ENCODE assay signal across 3 cellular contexts in the genomic region with DNA sequence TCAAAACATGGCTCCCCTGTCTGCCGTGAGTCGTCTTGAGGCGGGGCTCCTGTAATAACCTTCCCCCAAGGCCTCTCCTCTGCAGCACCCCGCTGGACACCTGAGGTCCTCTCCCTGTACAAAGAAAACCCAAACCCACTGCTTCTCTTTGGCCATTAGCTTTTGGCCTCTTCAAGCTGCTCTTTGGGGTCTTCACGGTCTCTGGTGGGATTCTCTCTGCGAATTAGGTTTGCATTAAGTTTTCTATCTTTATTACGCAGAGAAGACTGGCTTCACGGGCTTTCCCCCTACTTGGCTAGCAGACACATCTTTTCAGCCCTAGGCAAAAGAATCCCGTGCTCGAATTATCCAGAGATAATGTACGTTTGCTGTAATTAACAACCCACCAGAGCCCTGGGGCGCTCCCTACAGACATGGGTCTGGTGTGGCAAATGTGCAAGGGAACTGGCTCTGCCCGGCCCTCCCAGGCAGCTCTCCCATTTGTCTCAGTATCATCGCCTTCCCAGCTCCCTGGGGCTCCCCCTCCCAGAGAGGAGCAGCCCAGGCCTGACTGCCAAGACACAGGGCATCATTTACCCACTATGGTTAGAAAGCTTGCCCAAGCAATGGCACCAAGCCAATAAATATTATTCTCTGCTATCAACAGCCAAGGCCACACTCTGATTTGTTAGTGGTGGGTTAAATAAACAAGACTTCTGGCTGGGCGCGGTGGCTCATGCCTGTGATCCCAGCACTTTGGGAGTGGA.
TF ChIP-seq lines count a peak whose summit lies in the region.

No MANE protein-coding gene starts in this region.

TF ChIP-seq in Ishikawa, 13 proteins besides CTCF, POLR2A, EP300 and RAD21:
- no peak for TF ChIP-seq ZBTB7A (IDR thresholded peaks at IDR 0.05; ENCODE audit: low read depth)
- 0 out of 2 replicates have a peak, but pooled peaks have one; percentile 62 for TF ChIP-seq YY1 (IDR thresholded peaks at IDR 0.05; ENCODE audit: low read depth)
TF ChIP-seq in Ishikawa: peak in this region for 1.

TF ChIP-seq in K562, 482 proteins besides CTCF, POLR2A, EP300 and RAD21 (continues in another document):
- TF ChIP-seq, protein P1, sequence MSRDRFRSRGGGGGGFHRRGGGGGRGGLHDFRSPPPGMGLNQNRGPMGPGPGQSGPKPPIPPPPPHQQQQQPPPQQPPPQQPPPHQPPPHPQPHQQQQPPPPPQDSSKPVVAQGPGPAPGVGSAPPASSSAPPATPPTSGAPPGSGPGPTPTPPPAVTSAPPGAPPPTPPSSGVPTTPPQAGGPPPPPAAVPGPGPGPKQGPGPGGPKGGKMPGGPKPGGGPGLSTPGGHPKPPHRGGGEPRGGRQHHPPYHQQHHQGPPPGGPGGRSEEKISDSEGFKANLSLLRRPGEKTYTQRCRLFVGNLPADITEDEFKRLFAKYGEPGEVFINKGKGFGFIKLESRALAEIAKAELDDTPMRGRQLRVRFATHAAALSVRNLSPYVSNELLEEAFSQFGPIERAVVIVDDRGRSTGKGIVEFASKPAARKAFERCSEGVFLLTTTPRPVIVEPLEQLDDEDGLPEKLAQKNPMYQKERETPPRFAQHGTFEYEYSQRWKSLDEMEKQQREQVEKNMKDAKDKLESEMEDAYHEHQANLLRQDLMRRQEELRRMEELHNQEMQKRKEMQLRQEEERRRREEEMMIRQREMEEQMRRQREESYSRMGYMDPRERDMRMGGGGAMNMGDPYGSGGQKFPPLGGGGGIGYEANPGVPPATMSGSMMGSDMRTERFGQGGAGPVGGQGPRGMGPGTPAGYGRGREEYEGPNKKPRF (IDR thresholded peaks at IDR 0.05; ENCODE audit: low read depth, low read length): no peak
- TF ChIP-seq C11orf30 (IDR thresholded peaks at IDR 0.05; ENCODE audit: low read depth) (0 out of 2 replicates have a peak, but pooled peaks have one; percentile 1), RBM15 (IDR thresholded peaks at IDR 0.05; ENCODE audit: insufficient read depth, low read length) (no peak), TAF9B (IDR thresholded peaks at IDR 0.05; ENCODE audit: partially characterized antibody) (no peak), SIN3B (IDR thresholded peaks at IDR 0.05; ENCODE audit: low read depth) (no peak), FOXM1 (IDR thresholded peaks at IDR 0.05; ENCODE audit: low read depth) (no peak), FOXM1 (CRISPR knock-in tag; IDR thresholded peaks at IDR 0.05; ENCODE audit: low read depth) (no peak), NR3C1 (CRISPR knock-in tag; IDR thresholded peaks at IDR 0.05) (no peak)
- TF ChIP-seq, protein P2, sequence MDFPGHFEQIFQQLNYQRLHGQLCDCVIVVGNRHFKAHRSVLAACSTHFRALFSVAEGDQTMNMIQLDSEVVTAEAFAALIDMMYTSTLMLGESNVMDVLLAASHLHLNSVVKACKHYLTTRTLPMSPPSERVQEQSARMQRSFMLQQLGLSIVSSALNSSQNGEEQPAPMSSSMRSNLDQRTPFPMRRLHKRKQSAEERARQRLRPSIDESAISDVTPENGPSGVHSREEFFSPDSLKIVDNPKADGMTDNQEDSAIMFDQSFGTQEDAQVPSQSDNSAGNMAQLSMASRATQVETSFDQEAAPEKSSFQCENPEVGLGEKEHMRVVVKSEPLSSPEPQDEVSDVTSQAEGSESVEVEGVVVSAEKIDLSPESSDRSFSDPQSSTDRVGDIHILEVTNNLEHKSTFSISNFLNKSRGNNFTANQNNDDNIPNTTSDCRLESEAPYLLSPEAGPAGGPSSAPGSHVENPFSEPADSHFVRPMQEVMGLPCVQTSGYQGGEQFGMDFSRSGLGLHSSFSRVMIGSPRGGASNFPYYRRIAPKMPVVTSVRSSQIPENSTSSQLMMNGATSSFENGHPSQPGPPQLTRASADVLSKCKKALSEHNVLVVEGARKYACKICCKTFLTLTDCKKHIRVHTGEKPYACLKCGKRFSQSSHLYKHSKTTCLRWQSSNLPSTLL (IDR thresholded peaks at IDR 0.05): no peak
- TF ChIP-seq, protein P3, sequence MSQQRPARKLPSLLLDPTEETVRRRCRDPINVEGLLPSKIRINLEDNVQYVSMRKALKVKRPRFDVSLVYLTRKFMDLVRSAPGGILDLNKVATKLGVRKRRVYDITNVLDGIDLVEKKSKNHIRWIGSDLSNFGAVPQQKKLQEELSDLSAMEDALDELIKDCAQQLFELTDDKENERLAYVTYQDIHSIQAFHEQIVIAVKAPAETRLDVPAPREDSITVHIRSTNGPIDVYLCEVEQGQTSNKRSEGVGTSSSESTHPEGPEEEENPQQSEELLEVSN (IDR thresholded peaks at IDR 0.05; ENCODE audit: borderline replicate concordance in 1 of 2, extremely low read depth in 1 of 2, insufficient read depth in 1 of 2, insufficient read length in 1 of 2, low read depth in 1 of 2, low read length in 1 of 2, poor library complexity in 1 of 2, severe bottlenecking in 1 of 2): no peak
- TF ChIP-seq, protein P4, sequence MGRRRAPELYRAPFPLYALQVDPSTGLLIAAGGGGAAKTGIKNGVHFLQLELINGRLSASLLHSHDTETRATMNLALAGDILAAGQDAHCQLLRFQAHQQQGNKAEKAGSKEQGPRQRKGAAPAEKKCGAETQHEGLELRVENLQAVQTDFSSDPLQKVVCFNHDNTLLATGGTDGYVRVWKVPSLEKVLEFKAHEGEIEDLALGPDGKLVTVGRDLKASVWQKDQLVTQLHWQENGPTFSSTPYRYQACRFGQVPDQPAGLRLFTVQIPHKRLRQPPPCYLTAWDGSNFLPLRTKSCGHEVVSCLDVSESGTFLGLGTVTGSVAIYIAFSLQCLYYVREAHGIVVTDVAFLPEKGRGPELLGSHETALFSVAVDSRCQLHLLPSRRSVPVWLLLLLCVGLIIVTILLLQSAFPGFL (CRISPR knock-in tag; IDR thresholded peaks at IDR 0.05): no peak
- TF ChIP-seq, protein P5, sequence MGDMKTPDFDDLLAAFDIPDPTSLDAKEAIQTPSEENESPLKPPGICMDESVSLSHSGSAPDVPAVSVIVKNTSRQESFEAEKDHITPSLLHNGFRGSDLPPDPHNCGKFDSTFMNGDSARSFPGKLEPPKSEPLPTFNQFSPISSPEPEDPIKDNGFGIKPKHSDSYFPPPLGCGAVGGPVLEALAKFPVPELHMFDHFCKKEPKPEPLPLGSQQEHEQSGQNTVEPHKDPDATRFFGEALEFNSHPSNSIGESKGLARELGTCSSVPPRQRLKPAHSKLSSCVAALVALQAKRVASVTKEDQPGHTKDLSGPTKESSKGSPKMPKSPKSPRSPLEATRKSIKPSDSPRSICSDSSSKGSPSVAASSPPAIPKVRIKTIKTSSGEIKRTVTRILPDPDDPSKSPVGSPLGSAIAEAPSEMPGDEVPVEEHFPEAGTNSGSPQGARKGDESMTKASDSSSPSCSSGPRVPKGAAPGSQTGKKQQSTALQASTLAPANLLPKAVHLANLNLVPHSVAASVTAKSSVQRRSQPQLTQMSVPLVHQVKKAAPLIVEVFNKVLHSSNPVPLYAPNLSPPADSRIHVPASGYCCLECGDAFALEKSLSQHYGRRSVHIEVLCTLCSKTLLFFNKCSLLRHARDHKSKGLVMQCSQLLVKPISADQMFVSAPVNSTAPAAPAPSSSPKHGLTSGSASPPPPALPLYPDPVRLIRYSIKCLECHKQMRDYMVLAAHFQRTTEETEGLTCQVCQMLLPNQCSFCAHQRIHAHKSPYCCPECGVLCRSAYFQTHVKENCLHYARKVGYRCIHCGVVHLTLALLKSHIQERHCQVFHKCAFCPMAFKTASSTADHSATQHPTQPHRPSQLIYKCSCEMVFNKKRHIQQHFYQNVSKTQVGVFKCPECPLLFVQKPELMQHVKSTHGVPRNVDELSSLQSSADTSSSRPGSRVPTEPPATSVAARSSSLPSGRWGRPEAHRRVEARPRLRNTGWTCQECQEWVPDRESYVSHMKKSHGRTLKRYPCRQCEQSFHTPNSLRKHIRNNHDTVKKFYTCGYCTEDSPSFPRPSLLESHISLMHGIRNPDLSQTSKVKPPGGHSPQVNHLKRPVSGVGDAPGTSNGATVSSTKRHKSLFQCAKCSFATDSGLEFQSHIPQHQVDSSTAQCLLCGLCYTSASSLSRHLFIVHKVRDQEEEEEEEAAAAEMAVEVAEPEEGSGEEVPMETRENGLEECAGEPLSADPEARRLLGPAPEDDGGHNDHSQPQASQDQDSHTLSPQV (IDR thresholded peaks at IDR 0.05): no peak

TF ChIP-seq in HepG2, 621 proteins besides CTCF, POLR2A, EP300 and RAD21 (continues in another document):
- TF ChIP-seq DNMT3B (CRISPR knock-in tag; conservative IDR thresholded peaks at IDR 0.05): 0 out of 2 replicates have a peak, but pooled peaks have one; percentile 35
- TF ChIP-seq ZNF382 (CRISPR knock-in tag; IDR thresholded peaks at IDR 0.05; ENCODE audit: borderline replicate concordance): no peak
- TF ChIP-seq ATAD3A (CRISPR knock-in tag; IDR thresholded peaks at IDR 0.05): no peak
- TF ChIP-seq, protein P6, sequence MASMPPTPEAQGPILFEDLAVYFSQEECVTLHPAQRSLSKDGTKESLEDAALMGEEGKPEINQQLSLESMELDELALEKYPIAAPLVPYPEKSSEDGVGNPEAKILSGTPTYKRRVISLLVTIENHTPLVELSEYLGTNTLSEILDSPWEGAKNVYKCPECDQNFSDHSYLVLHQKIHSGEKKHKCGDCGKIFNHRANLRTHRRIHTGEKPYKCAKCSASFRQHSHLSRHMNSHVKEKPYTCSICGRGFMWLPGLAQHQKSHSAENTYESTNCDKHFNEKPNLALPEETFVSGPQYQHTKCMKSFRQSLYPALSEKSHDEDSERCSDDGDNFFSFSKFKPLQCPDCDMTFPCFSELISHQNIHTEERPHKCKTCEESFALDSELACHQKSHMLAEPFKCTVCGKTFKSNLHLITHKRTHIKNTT (CRISPR knock-in tag; IDR thresholded peaks at IDR 0.05): no peak
- no peak for TF ChIP-seq FOXA1 (IDR thresholded peaks at IDR 0.05)
- TF ChIP-seq FOXA1 (CRISPR knock-in tag; IDR thresholded peaks at IDR 0.05): peak; percentile 16; the same call in 1 of the 2 replicates
- no peak for TF ChIP-seq SRSF1 (optimal IDR thresholded peaks at IDR 0.05; ENCODE audit: low read depth, low read length)
- TF ChIP-seq ZNF660 (CRISPR knock-in tag; IDR thresholded peaks at IDR 0.05; ENCODE audit: borderline replicate concordance, low read depth): no peak
- no peak for TF ChIP-seq ZNF761 (CRISPR knock-in tag; conservative IDR thresholded peaks at IDR 0.05)
- TF ChIP-seq, protein P7, sequence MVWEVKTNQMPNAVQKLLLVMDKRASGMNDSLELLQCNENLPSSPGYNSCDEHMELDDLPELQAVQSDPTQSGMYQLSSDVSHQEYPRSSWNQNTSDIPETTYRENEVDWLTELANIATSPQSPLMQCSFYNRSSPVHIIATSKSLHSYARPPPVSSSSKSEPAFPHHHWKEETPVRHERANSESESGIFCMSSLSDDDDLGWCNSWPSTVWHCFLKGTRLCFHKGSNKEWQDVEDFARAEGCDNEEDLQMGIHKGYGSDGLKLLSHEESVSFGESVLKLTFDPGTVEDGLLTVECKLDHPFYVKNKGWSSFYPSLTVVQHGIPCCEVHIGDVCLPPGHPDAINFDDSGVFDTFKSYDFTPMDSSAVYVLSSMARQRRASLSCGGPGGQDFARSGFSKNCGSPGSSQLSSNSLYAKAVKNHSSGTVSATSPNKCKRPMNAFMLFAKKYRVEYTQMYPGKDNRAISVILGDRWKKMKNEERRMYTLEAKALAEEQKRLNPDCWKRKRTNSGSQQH (CRISPR knock-in tag; IDR thresholded peaks at IDR 0.05; ENCODE audit: low read depth): 0 out of 2 replicates have a peak, but pooled peaks have one; percentile 6
- TF ChIP-seq ZBTB38 (CRISPR knock-in tag; IDR thresholded peaks at IDR 0.05): 0 out of 2 replicates have a peak, but pooled peaks have one; percentile 9
- TF ChIP-seq EHMT2 (IDR thresholded peaks at IDR 0.05; ENCODE audit: borderline replicate concordance, low read depth, low read length): 0 out of 2 replicates have a peak, but pooled peaks have one; percentile 7
- no peak for TF ChIP-seq GTF3A (CRISPR knock-in tag; conservative IDR thresholded peaks at IDR 0.05)
- no peak for TF ChIP-seq PHB2 (IDR thresholded peaks at IDR 0.05; ENCODE audit: partially characterized antibody)
- TF ChIP-seq, protein P8, sequence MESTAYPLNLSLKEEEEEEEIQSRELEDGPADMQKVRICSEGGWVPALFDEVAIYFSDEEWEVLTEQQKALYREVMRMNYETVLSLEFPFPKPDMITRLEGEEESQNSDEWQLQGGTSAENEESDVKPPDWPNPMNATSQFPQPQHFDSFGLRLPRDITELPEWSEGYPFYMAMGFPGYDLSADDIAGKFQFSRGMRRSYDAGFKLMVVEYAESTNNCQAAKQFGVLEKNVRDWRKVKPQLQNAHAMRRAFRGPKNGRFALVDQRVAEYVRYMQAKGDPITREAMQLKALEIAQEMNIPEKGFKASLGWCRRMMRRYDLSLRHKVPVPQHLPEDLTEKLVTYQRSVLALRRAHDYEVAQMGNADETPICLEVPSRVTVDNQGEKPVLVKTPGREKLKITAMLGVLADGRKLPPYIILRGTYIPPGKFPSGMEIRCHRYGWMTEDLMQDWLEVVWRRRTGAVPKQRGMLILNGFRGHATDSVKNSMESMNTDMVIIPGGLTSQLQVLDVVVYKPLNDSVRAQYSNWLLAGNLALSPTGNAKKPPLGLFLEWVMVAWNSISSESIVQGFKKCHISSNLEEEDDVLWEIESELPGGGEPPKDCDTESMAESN (CRISPR knock-in tag; conservative IDR thresholded peaks at IDR 0.05): no peak
- no peak for TF ChIP-seq ZBTB8A (CRISPR knock-in tag; IDR thresholded peaks at IDR 0.05; ENCODE audit: borderline replicate concordance, low read depth)
- no peak for TF ChIP-seq HNRNPH1 (optimal IDR thresholded peaks at IDR 0.05; ENCODE audit: low read depth, low read length)
- TF ChIP-seq NCOR1 (IDR thresholded peaks at IDR 0.05; ENCODE audit: borderline replicate concordance, low read length): no peak
- TF ChIP-seq, protein P9, sequence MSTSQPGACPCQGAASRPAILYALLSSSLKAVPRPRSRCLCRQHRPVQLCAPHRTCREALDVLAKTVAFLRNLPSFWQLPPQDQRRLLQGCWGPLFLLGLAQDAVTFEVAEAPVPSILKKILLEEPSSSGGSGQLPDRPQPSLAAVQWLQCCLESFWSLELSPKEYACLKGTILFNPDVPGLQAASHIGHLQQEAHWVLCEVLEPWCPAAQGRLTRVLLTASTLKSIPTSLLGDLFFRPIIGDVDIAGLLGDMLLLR (CRISPR knock-in tag; IDR thresholded peaks at IDR 0.05): no peak
- 0 out of 2 replicates have a peak, but pooled peaks have one; percentile 14 for TF ChIP-seq MTF2 (CRISPR knock-in tag; IDR thresholded peaks at IDR 0.05; ENCODE audit: borderline replicate concordance)
- TF ChIP-seq MEF2D (CRISPR knock-in tag; IDR thresholded peaks at IDR 0.05): no peak
- no peak for TF ChIP-seq NPAS2 (CRISPR knock-in tag; IDR thresholded peaks at IDR 0.05; ENCODE audit: borderline replicate concordance)
- TF ChIP-seq ZNF605 (CRISPR knock-in tag; IDR thresholded peaks at IDR 0.05): no peak
- TF ChIP-seq, protein P10, sequence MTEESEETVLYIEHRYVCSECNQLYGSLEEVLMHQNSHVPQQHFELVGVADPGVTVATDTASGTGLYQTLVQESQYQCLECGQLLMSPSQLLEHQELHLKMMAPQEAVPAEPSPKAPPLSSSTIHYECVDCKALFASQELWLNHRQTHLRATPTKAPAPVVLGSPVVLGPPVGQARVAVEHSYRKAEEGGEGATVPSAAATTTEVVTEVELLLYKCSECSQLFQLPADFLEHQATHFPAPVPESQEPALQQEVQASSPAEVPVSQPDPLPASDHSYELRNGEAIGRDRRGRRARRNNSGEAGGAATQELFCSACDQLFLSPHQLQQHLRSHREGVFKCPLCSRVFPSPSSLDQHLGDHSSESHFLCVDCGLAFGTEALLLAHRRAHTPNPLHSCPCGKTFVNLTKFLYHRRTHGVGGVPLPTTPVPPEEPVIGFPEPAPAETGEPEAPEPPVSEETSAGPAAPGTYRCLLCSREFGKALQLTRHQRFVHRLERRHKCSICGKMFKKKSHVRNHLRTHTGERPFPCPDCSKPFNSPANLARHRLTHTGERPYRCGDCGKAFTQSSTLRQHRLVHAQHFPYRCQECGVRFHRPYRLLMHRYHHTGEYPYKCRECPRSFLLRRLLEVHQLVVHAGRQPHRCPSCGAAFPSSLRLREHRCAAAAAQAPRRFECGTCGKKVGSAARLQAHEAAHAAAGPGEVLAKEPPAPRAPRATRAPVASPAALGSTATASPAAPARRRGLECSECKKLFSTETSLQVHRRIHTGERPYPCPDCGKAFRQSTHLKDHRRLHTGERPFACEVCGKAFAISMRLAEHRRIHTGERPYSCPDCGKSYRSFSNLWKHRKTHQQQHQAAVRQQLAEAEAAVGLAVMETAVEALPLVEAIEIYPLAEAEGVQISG (CRISPR knock-in tag; IDR thresholded peaks at IDR 0.05): 0 out of 2 replicates have a peak, but pooled peaks have one; percentile 0
- no peak for TF ChIP-seq SMAD1 (CRISPR knock-in tag; IDR thresholded peaks at IDR 0.05; ENCODE audit: borderline replicate concordance, low read depth)
